In the genomic region with DNA sequence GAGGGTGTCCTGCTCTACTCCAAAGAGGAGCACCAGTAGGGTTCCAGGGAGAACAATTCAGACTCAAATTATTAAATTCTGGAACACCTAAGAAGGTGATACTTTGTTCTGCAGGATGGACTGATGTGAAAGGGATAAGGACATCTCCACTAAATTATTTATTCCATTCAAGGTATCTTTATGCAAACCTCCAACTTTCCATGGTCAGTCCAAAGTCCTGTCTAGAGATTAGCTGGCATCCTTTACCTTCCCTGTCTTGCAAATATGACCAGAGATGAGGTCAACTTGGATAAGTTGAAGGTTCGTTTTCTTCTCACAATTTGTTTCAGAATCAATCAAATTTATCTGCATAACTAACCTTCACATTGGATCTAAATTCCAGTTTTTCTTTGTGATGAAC, we compare ENCODE assay signal across 33 cellular contexts.
"Had no signal": no experiment of that assay in that cellular context is flagged by ENCODE, and none has a peak within 500 bp of the region (broad histone marks: within the 10 kb centered on the region; RNA-seq: fewer than 3 reads in every experiment).

No MANE protein-coding gene starts in this region.

- H3K27me3 ChIP-seq: adrenal gland, ascending aorta, body of pancreas, brain microvascular endothelial cell, breast epithelium had no signal

- H3K4me1 ChIP-seq: adrenal gland, ascending aorta, breast epithelium had no signal

- FAIRE-seq: astrocyte, bronchial epithelial cell had no signal

- ATAC-seq: activated naive CD4-positive, alpha-beta T cell treated with anti-CD3 and anti-CD28 coated beads, Interleukin-2, amount 50 U/mL, for 72 hours; activated naive CD8-positive, alpha-beta T cell treated with anti-CD3 and anti-CD28 coated beads, Interleukin-2, amount 50 U/mL, for 24 hours; activated T-cell treated with anti-CD3 and anti-CD28 coated beads, Interleukin-2, amount 50 U/mL, for 4 hours; activated T-cell treated with anti-CD3 and anti-CD28 coated beads, Interleukin-2, amount 50 U/mL, for 72 hours; activated T-helper 17 cell treated with anti-CD3 and anti-CD28 coated beads, Interleukin-2, amount 50 U/mL, for 72 hours; body of pancreas had no signal

- H3K36me3 ChIP-seq: adrenal gland, ascending aorta, brain microvascular endothelial cell, breast epithelium, cardiac muscle cell had no signal

- H3K4me3 ChIP-seq: adrenal gland, ascending aorta, body of pancreas, breast epithelium, cardiac muscle cell had no signal

- DNase-seq: activated effector memory CD4-positive, alpha-beta T cell treated with anti-CD3 and anti-CD28 coated beads, Interleukin-2, amount 50 U/mL, for 16 hours; activated effector memory CD4-positive, alpha-beta T cell treated with Interleukin-2 at 50 U/mL for 16 hours; activated gamma-delta T cell; activated gamma-delta T cell treated with Interleukin-2 at 50 U/mL for 16 hours; activated naive CD4-positive, alpha-beta T cell; activated naive CD4-positive, alpha-beta T cell treated with anti-CD3 and anti-CD28 coated beads for 36 hours; activated naive CD4-positive, alpha-beta T cell treated with anti-CD3 and anti-CD28 coated beads, Interleukin-2, amount 10 ng/mL, durations not matched to agents 7 days and 5 days; activated naive CD4-positive, alpha-beta T cell treated with anti-CD3 and anti-CD28 coated beads, Interleukin-2, amount 50 U/mL, for 16 hours; activated naive CD4-positive, alpha-beta T cell treated with Interleukin-2 at 50 U/mL for 16 hours; activated naive CD8-positive, alpha-beta T cell treated with anti-CD3 and anti-CD28 coated beads for 36 hours; activated naive CD8-positive, alpha-beta T cell treated with anti-CD3 and anti-CD28 coated beads, Interleukin-2, amount 10 ng/mL, durations not matched to agents 7 days and 5 days; activated naive CD8-positive, alpha-beta T cell treated with anti-CD3 and anti-CD28 coated beads, Interleukin-2, amount 50 U/mL, for 24 hours; activated T-cell treated with anti-CD3 and anti-CD28 coated beads, Interleukin-2, amount 50 U/mL, for 24 hours; activated T-cell treated with anti-CD3 and anti-CD28 coated beads, Interleukin-2, amount 50 U/mL, for 4 hours; activated T-cell treated with anti-CD3 and anti-CD28 coated beads, Interleukin-2, amount 50 U/mL, for 48 hours; activated T-cell treated with anti-CD3 and anti-CD28 coated beads, Interleukin-2, amount 50 U/mL, for 72 hours; adrenal gland; amniotic stem cell; amygdala; anterior cingulate cortex; aorta; body of pancreas; brain microvascular endothelial cell; caudate nucleus; central memory CD4-positive, alpha-beta T cell; cerebellar nuclear complex had no signal

- H3K9me3 ChIP-seq: adrenal gland, ascending aorta, body of pancreas, breast epithelium had no signal

- H3K27ac ChIP-seq: adrenal gland, ascending aorta, brain microvascular endothelial cell, breast epithelium, cardiac muscle cell had no signal
